19 cellular contexts compared by ENCODE assay signal in the genomic region with DNA sequence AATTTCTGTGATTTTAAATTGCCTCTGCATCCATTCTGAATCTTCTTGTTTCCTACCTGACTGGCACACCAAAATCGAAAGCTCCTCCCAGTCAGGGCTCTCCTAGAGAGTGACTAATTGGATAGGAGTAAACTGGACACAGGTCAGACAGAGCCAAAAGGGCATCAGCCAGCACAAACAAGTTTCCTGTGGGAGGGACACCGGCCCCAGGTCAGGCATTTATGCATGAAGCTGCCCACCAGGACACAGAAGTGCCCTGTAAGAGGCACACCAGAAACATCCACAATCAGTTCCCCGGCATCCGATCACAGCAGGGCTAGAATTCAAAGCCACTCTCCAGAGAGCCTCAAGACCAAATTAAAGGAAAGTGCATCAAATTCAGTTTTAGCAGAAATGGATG.
DNase-seq lines count a peak whose midpoint lies in the region; ATAC-seq and TF ChIP-seq lines count a peak whose summit lies in the region.
"Had no signal": no experiment of that assay in that cellular context is flagged by ENCODE, and none has a peak within 500 bp of the region (broad histone marks: within the 10 kb centered on the region; RNA-seq: fewer than 3 reads in every experiment).

No MANE protein-coding gene starts in this region.

- H2AFZ ChIP-seq in GM23338 = no peak overlapping the region
- 0 out of 2 replicates have a peak overlapping the region, but pooled peaks have one; percentile 23 for H2AFZ ChIP-seq in MM.1S (ENCODE audit: low read length)
- H2AFZ ChIP-seq in neural progenitor cell (replicated peaks) = peak overlapping the region; percentile 40

- H3K9me2 ChIP-seq in GM23338 (ENCODE audit: insufficient read depth) = no peaks in the 10 kb centered on the region
- no peaks in the 10 kb centered on the region for H3K9me2 ChIP-seq in MM.1S (replicated peaks; ENCODE audit: insufficient read depth, low read length)

- H3K9me3 ChIP-seq in MM.1S (replicated peaks; ENCODE audit: insufficient read depth, low read length) (no peaks in the 10 kb centered on the region), iPS-18a (ENCODE audit: control insufficient read depth, low read depth, low read length) (no peaks in the 10 kb centered on the region), neural progenitor cell (ENCODE audit: low read depth) (no peaks in the 10 kb centered on the region)
- H3K9me3 ChIP-seq in effector memory CD4-positive, alpha-beta T cell (ENCODE audit: control insufficient read depth, low read length) = no peaks in the 10 kb centered on the region
- H3K9me3 ChIP-seq: MG63 had no signal

- H3K9me3 Mint-ChIP-seq in GM23338 (peaks cover 5% of the 10 kb centered on the region; the same call in 2 of the 3 replicates), neural progenitor cell (peaks cover 8% of the 10 kb centered on the region)
- H3K9me3 Mint-ChIP-seq: CD4-positive, alpha-beta T cell had no signal

- peak; percentile 49 for ATAC-seq in GM23338
- ATAC-seq: HCT116, Right ventricle myocardium inferior had no signal

- peak overlapping the region; percentile 75; the same call in 1 of the 2 replicates for H3K27ac ChIP-seq in GM23338 (ENCODE audit: low read depth)
- H3K27ac ChIP-seq in MM.1S (ENCODE audit: low read length) = no peak overlapping the region
- H3K27ac ChIP-seq in iPS-18a (ENCODE audit: low read length) = peak overlapping the region; percentile 7
- H3K27ac ChIP-seq in neural progenitor cell = no peak overlapping the region
- no peak overlapping the region for H3K27ac ChIP-seq in effector memory CD4-positive, alpha-beta T cell (ENCODE audit: insufficient read depth, low read length, poor library complexity, severe bottlenecking)
- H3K27ac ChIP-seq in coronary artery = no peak overlapping the region

- H3K36me3 ChIP-seq in GM23338 (ENCODE audit: insufficient read depth) = no peaks in the 10 kb centered on the region
- no peaks in the 10 kb centered on the region for H3K36me3 ChIP-seq in MM.1S (replicated peaks; ENCODE audit: insufficient read depth, low read length)
- H3K36me3 ChIP-seq in iPS-18a (ENCODE audit: control insufficient read depth, low read depth, low read length) = no peaks in the 10 kb centered on the region
- H3K36me3 ChIP-seq in neural progenitor cell = no peaks in the 10 kb centered on the region
- H3K36me3 ChIP-seq in effector memory CD4-positive, alpha-beta T cell (ENCODE audit: control insufficient read depth, insufficient read depth, low read length) = no peaks in the 10 kb centered on the region
- H3K36me3 ChIP-seq: MG63 had no signal

- no peak overlapping the region; the same call in 2 of the 3 replicates for H3K4me3 Mint-ChIP-seq in GM23338
- H3K4me3 Mint-ChIP-seq in neural progenitor cell = peak overlapping the region; percentile 39
- H3K4me3 Mint-ChIP-seq: CD4-positive, alpha-beta T cell had no signal

- H3K79me2 ChIP-seq in GM23338 (replicated peaks; ENCODE audit: insufficient read depth) = no peaks in the 10 kb centered on the region
- H3K79me2 ChIP-seq in MM.1S (ENCODE audit: low read length) = no peaks in the 10 kb centered on the region
- no peaks in the 10 kb centered on the region for H3K79me2 ChIP-seq in neural progenitor cell (ENCODE audit: low read depth)

- peaks cover 39% of the 10 kb centered on the region for H3K4me1 ChIP-seq in GM23338 (ENCODE audit: insufficient read depth)
- peaks cover 27% of the 10 kb centered on the region for H3K4me1 ChIP-seq in MM.1S (ENCODE audit: low read length)
- H3K4me1 ChIP-seq in iPS-18a (ENCODE audit: control insufficient read depth, low read depth, low read length) = peaks cover 35% of the 10 kb centered on the region
- peaks cover 9% of the 10 kb centered on the region for H3K4me1 ChIP-seq in neural progenitor cell
- H3K4me1 ChIP-seq in effector memory CD4-positive, alpha-beta T cell (ENCODE audit: control insufficient read depth, insufficient read depth, low read length, poor library complexity, severe bottlenecking) = no peaks in the 10 kb centered on the region

- H3K27me3 ChIP-seq in GM23338 (ENCODE audit: insufficient read depth) (no peaks in the 10 kb centered on the region), MM.1S (replicated peaks; ENCODE audit: insufficient read depth, low read length) (no peaks in the 10 kb centered on the region), iPS-18a (ENCODE audit: control insufficient read depth, insufficient read depth, low read length) (no peaks in the 10 kb centered on the region), neural progenitor cell (no peaks in the 10 kb centered on the region)
- H3K27me3 ChIP-seq in effector memory CD4-positive, alpha-beta T cell (replicated peaks; ENCODE audit: control insufficient read depth, insufficient read depth, low read length, poor library complexity, severe bottlenecking) = no peaks in the 10 kb centered on the region

- H3K4me2 ChIP-seq in GM23338 (peak overlapping the region; percentile 47; the same call in 1 of the 2 replicates), MM.1S (ENCODE audit: low read depth, low read length) (peak overlapping the region; percentile 67; the same call in 1 of the 2 replicates), neural progenitor cell (peak overlapping the region; percentile 36)

- H3K27ac Mint-ChIP-seq in GM23338 = peak overlapping the region; percentile 51
- H3K27ac Mint-ChIP-seq in neural progenitor cell = no peak overlapping the region
- H3K27ac Mint-ChIP-seq: CD4-positive, alpha-beta T cell had no signal

- H3K36me3 Mint-ChIP-seq in GM23338 (ENCODE audit: low read depth) (peaks cover 3% of the 10 kb centered on the region; the same call in 1 of the 3 replicates), neural progenitor cell (no peaks in the 10 kb centered on the region)

- no peak overlapping the region for H3K4me3 ChIP-seq in GM23338
- H3K4me3 ChIP-seq in MM.1S (ENCODE audit: low read length) = no peak overlapping the region
- H3K4me3 ChIP-seq in iPS-18a (ENCODE audit: low read length) = no peak overlapping the region
- no peak overlapping the region for H3K4me3 ChIP-seq in neural progenitor cell
- H3K4me3 ChIP-seq in effector memory CD4-positive, alpha-beta T cell (ENCODE audit: insufficient read depth, low read depth, low read length, poor library complexity, severe bottlenecking) = no peak overlapping the region
- no peak overlapping the region for H3K4me3 ChIP-seq in coronary artery
- H3K4me3 ChIP-seq: MG63 had no signal

- no peak overlapping the region for H3K9ac ChIP-seq in MM.1S (ENCODE audit: low read length)
- H3K9ac ChIP-seq in iPS-18a (ENCODE audit: low read length) = peak overlapping the region; percentile 6
- no peak overlapping the region for H3K9ac ChIP-seq in neural progenitor cell

- H3K4me1 Mint-ChIP-seq in GM23338 = peaks cover 47% of the 10 kb centered on the region
- peaks cover 18% of the 10 kb centered on the region for H3K4me1 Mint-ChIP-seq in neural progenitor cell

- H4K20me1 ChIP-seq in GM23338 (replicated peaks; ENCODE audit: insufficient read depth) (no peaks in the 10 kb centered on the region), MM.1S (ENCODE audit: insufficient read depth, low read length) (no peaks in the 10 kb centered on the region), neural progenitor cell (ENCODE audit: low read depth) (no peaks in the 10 kb centered on the region)

- DNase-seq in GM23338 (ENCODE audit: low spot score) = no peak
- DNase-seq in MM.1S = no peak
- DNase-seq in neural progenitor cell (ENCODE audit: low spot score) = no peak
- DNase-seq in effector memory CD4-positive, alpha-beta T cell = no peak
- no peak for DNase-seq in coronary artery (ENCODE audit: low spot score)
- DNase-seq in NCI-H2081 (lab: John Stamatoyannopoulos, UW) = no peak
- DNase-seq: CD4-positive, alpha-beta T cell; COR-L47; DND-41; MG63; NCI-H1048; NCI-H1417 treated with DMSO at 0.1 percent for 48 hours; NCI-H187 treated with DMSO at 0.1 percent for 48 hours; NCI-H524 treated with DMSO at 0.1 percent for 48 hours; NCI-H82; OCI-M1 had no signal

- H3K27me3 Mint-ChIP-seq in GM23338 (ENCODE audit: insufficient read depth, low read depth, poor library complexity) (peaks cover 3% of the 10 kb centered on the region), neural progenitor cell (ENCODE audit: insufficient read depth, low read depth) (peaks cover 3% of the 10 kb centered on the region)
- H3K27me3 Mint-ChIP-seq: CD4-positive, alpha-beta T cell had no signal

- H3F3A ChIP-seq in GM23338 (replicated peaks; ENCODE audit: low read depth) (0 out of 2 replicates have a peak, but pooled peaks cover 4% of the 10 kb centered on the region), MM.1S (ENCODE audit: insufficient read depth, low read length) (peaks cover 8% of the 10 kb centered on the region), neural progenitor cell (ENCODE audit: low read depth) (no peaks in the 10 kb centered on the region)

- TF ChIP-seq CTCF in GM23338 (conservative IDR thresholded peaks at IDR 0.05; ENCODE audit: low read depth in 2 of 2) (no peak), MM.1S (IDR thresholded peaks at IDR 0.05; ENCODE audit: low read length) (no peak), neural progenitor cell (IDR thresholded peaks at IDR 0.05) (no peak), coronary artery (IDR thresholded peaks at IDR 0.05) (no peak)

TF ChIP-seq in GM23338, 12 proteins besides CTCF, POLR2A, EP300 and RAD21 (continues in another document):
- no peak for TF ChIP-seq ETS1 (IDR thresholded peaks at IDR 0.05)
- TF ChIP-seq STAT1 (IDR thresholded peaks at IDR 0.05; ENCODE audit: unreplicated experiment) = no peak
- TF ChIP-seq ZNF331 (CRISPR knock-in tag; IDR thresholded peaks at IDR 0.05; ENCODE audit: low read depth) = no peak
- TF ChIP-seq CREB1 (CRISPR knock-in tag; IDR thresholded peaks at IDR 0.05; ENCODE audit: low read depth) = no peak

Comparison
In these comparisons a context has a peak if more than half of its experiments do, and no peak if none do; other contexts are left out.
1. H3K27ac ChIP-seq: peak in GM23338 (single experiment) and iPS-18a (single experiment); none in MM.1S (single experiment), neural progenitor cell (single experiment), effector memory CD4-positive, alpha-beta T cell (single experiment) and coronary artery (0 of 2).
2. Peak in every context shown above with its lines, with median percentiles within 50 percentile points of each other: H3K4me2 ChIP-seq.